In genomic region chr6:56752009-56752408, GRCh38 we compare ENCODE assay signal across 12 cellular contexts.
A peak's percentile ranks its signal among the peaks of the same experiment; 100 is the strongest.
DNase-seq lines count a peak whose midpoint lies in the region; ATAC-seq, FAIRE-seq and TF ChIP-seq lines count a peak whose summit lies in the region.
"Had no signal": no experiment of that assay in that cellular context is flagged by ENCODE, and none has a peak within 500 bp of the region (broad histone marks: within the 10 kb centered on the region; RNA-seq: fewer than 3 reads in every experiment).

No MANE protein-coding gene starts in this region.

- peaks cover 54% of the 10 kb centered on the region for H3K4me1 ChIP-seq in RWPE2 (ENCODE audit: insufficient read depth, poor library complexity, severe bottlenecking)
- H3K4me1 ChIP-seq in pancreas: peaks cover 0 to 3% (median 0%) of the 10 kb centered on the region in 3 donors

- ATAC-seq in RWPE2 (ENCODE audit: low read depth) (peak; percentile 30; the same call in 1 of the 3 replicates), pancreas (no peak), GM21528 (IDR thresholded peaks at IDR 0.05; ENCODE audit: low FRiP score, unreplicated experiment) (no peak)

- intact Hi-C loops in pancreas (cut with DNase I): loop anchor here in 1 of 3 donors (10.0 kb wide), 1 partner anchor 117 kb away; no protein-coding TSS in a partner anchor

- H3K36me3 ChIP-seq in RWPE2 (ENCODE audit: low read depth) (no peaks in the 10 kb centered on the region), pancreas (no peaks in the 10 kb centered on the region)

- peak overlapping the region; percentile 90 for H3K27ac ChIP-seq in RWPE2 (ENCODE audit: poor library complexity, severe bottlenecking)
- H3K27ac ChIP-seq in pancreas: no peak overlapping the region

- H3K9me3 ChIP-seq in RWPE2 (ENCODE audit: severe bottlenecking): no peaks in the 10 kb centered on the region
- no peaks in the 10 kb centered on the region for H3K9me3 ChIP-seq in pancreas

- DNase-seq in NCI-H446 treated with DMSO at 0.1 percent for 48 hours (lab: John Stamatoyannopoulos, UW) (peak; percentile 38), NCI-H446 (lab: John Stamatoyannopoulos, UW) (no peak), RWPE2 (ENCODE audit: low spot score) (no peak), fibroblast of the conjunctiva (ENCODE audit: low read depth) (peak; percentile 36), superior temporal gyrus (ENCODE audit: extremely low spot score) (peak; percentile 36), pancreas (no peak), GM20000 (ENCODE audit: low spot score) (no peak)
- DNase-seq: activated B cell treated with CpG ODN at 0.5 μM for 24 hours; activated T-cell treated with anti-CD3 and anti-CD28 coated beads, Interleukin-2, amount 50 U/mL, for 48 hours; NCI-H1436 had no signal

- no peak overlapping the region for H3K4me3 ChIP-seq in RWPE2 (ENCODE audit: severe bottlenecking)
- no peak overlapping the region for H3K4me3 ChIP-seq in pancreas

- no peak for FAIRE-seq in pancreas (lab: Jason Lieb, UNC)
- FAIRE-seq: frontal cortex had no signal

- TF ChIP-seq CTCF in RWPE2 (IDR thresholded peaks at IDR 0.05; ENCODE audit: poor library complexity, severe bottlenecking): no peak
- TF ChIP-seq CTCF in pancreas (IDR thresholded peaks at IDR 0.05): no peak
- no peak for TF ChIP-seq CTCF in GM20000 (IDR thresholded peaks at IDR 0.05; ENCODE audit: extremely low read depth, missing control alignments)

- H3K27me3 ChIP-seq in RWPE2 (ENCODE audit: insufficient read depth, poor library complexity, severe bottlenecking): no peaks in the 10 kb centered on the region
- no peaks in the 10 kb centered on the region for H3K27me3 ChIP-seq in pancreas

Comparison
In these comparisons a context has a peak if more than half of its experiments do, and no peak if none do; other contexts are left out.
1. DNase-seq: peak in NCI-H446 treated with DMSO at 0.1 percent for 48 hours (single experiment), fibroblast of the conjunctiva (single experiment) and superior temporal gyrus (single experiment); none in NCI-H446 (0 of 2), RWPE2 (single experiment), pancreas (0 of 6) and GM20000 (single experiment).